In genomic region chr10:88901610-88902327, GRCh38 we compare ENCODE assay signal across 9 cellular contexts. TPM values are rescaled to one million over a fixed set of nuclear protein-coding genes. Genes with fewer than 3 reads are reported as not detected.
DNase-seq lines count a peak whose midpoint lies in the region; ATAC-seq, FAIRE-seq and TF ChIP-seq lines count a peak whose summit lies in the region.
"Had no signal": no experiment of that assay in that cellular context is flagged by ENCODE, and none has a peak within 500 bp of the region (broad histone marks: within the 10 kb centered on the region; RNA-seq: fewer than 3 reads in every experiment).

No MANE protein-coding gene starts in this region.

- peak; percentile 86 for ATAC-seq in GM21576 (IDR thresholded peaks at IDR 0.05; ENCODE audit: unreplicated experiment)

- no peak for TF ChIP-seq CTCF in colonic mucosa (IDR thresholded peaks at IDR 0.05)

- no peaks in the 10 kb centered on the region for H3K36me3 ChIP-seq in colonic mucosa
- H3K36me3 ChIP-seq in SJCRH30, result no peaks in the 10 kb centered on the region

- intact Hi-C loops in colonic mucosa (cut with DNase I), result no loop called here

- in situ Hi-C loops in KBM-7 (cut with MboI; ENCODE audit: low pct_unique_long_range_greater_than_20kb, low sequenced_read_pairs), result no loop called here

- H3K4me3 ChIP-seq in colonic mucosa, result no peak overlapping the region
- no peak overlapping the region for H3K4me3 ChIP-seq in SJCRH30

- H3K9me3 ChIP-seq in colonic mucosa, result no peaks in the 10 kb centered on the region
- no peaks in the 10 kb centered on the region for H3K9me3 ChIP-seq in SJCRH30 (replicated peaks)

- peak; percentile 90 for FAIRE-seq in GM12892 (lab: Jason Lieb, UNC)

- no peak for DNase-seq in GM12892 (ENCODE audit: insufficient read length)
- DNase-seq in KBM-7, result peak; percentile 24
- DNase-seq in colonic mucosa, result no peak
- no peak for DNase-seq in NCI-H1417 treated with DMSO at 0.1 percent for 48 hours (lab: John Stamatoyannopoulos, UW)
- DNase-seq in SJCRH30, result no peak
- no peak for DNase-seq in NCI-H446 (lab: John Stamatoyannopoulos, UW)
- DNase-seq in activated CD4-positive, alpha-beta T cell treated with anti-CD3 and anti-CD28 coated beads, Interleukin-2, amount 50 U/mL, for 1 hour, result no peak

- H3K9ac ChIP-seq in colonic mucosa (ENCODE audit: low read depth in 2 of 2, low read length in 2 of 2), result no peak overlapping the region

- H3K4me1 ChIP-seq in colonic mucosa (peaks cover 8% of the 10 kb centered on the region), SJCRH30 (no peaks in the 10 kb centered on the region)

- peak overlapping the region; percentile 76 for H3K27ac ChIP-seq in colonic mucosa
- H3K27ac ChIP-seq in SJCRH30, result no peak overlapping the region

- TF ChIP-seq POLR2A in GM12892 (IDR thresholded peaks at IDR 0.05; ENCODE audit: low read depth, low read length), result peak; percentile 29; the same call in 1 of the 2 replicates

- H3K27me3 ChIP-seq in colonic mucosa (no peaks in the 10 kb centered on the region), SJCRH30 (no peaks in the 10 kb centered on the region)

RNA-seq across cellular contexts. Expression of gene STAMBPL1, which starts 21.7 kb away (rescaled TPM):
- 23.1 TPM for polyA plus RNA-seq in GM12892 (2012; ENCODE audit: missing spikeins)
- 10 to 100 TPM; 16.3 to 20.4 TPM for total RNA-seq in colonic mucosa
- total RNA-seq in SJCRH30 (2014; rRNA removed; shearing (Covaris generic)), result 4.6 and 4.7 TPM in 2 replicates

RNA-seq across cellular contexts. Expression of gene ANKRD22, which starts 50.1 kb away (rescaled TPM):
- polyA plus RNA-seq in GM12892 (2012; ENCODE audit: missing spikeins), result 0.38 TPM
- total RNA-seq in colonic mucosa, result 10 to 100 TPM; 26.6 to 28.2 TPM
- not detected in 2 replicates for total RNA-seq in SJCRH30 (2014; rRNA removed; shearing (Covaris generic))
- total RNA-seq: dermis microvascular lymphatic vessel endothelial cell had no signal

RNA-seq across cellular contexts. Expression of gene ACTA2, which starts 50.8 kb away (rescaled TPM):
- 36.7 TPM for polyA plus RNA-seq in GM12892 (2012; ENCODE audit: missing spikeins)
- 100 to 1,000 TPM in 1 of 2 donors, 10 to 100 TPM in 1; 88.3 to 265 TPM for total RNA-seq in colonic mucosa
- 0.48 and 0.95 TPM in 2 replicates for total RNA-seq in SJCRH30 (2014; rRNA removed; shearing (Covaris generic))

Comparison
In these comparisons a context has a peak if more than half of its experiments do, and no peak if none do; other contexts are left out.
1. RNA of gene ANKRD22, which starts 50.1 kb away (total RNA-seq): 26.6 to 28.2 TPM in colonic mucosa; not detected in SJCRH30; every median in the first group is over 10 times any median in the second.
2. RNA of gene ACTA2, which starts 50.8 kb away (total RNA-seq): 88.3 to 265 TPM in colonic mucosa; 0.48 to 0.95 TPM in SJCRH30; every median in the first group is over 10 times any median in the second.